24 cellular contexts compared by ENCODE assay signal in the genomic region with DNA sequence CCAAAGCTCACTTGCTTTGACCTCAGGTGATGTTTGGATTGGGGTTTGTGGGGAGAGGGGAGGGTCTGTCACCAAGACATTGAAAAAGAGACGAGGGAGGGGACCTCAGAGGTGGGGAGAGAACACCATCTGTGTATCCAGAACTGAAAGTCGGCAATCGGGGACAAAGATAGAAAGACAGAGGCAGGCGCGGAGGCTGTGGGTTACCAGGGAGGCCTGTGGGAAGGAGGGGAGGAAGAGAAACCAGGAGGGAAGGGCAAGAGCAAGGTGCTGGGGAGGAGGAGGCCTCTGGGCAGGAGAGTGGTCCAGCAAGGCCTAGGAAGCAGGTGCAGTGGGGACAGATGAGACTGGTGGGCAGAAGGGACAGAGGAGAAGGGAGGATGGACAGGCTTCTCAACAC.
"Had no signal": no experiment of that assay in that cellular context is flagged by ENCODE, and none has a peak within 500 bp of the region (broad histone marks: within the 10 kb centered on the region; RNA-seq: fewer than 3 reads in every experiment).

No MANE protein-coding gene starts in this region.

- DNase-seq: activated CD4-positive, alpha-beta memory T cell treated with anti-CD3 and anti-CD28 coated beads, Interleukin-2, amount 10 ng/mL, durations not matched to agents 7 days and 5 days; activated CD4-positive, alpha-beta T cell treated with anti-CD3 and anti-CD28 coated beads, Interleukin-2, amount 10 ng/mL, durations not matched to agents 24 days and 14 days; activated gamma-delta T cell; activated T-cell treated with anti-CD3 and anti-CD28 coated beads for 4 hours; central memory CD4-positive, alpha-beta T cell; dorsolateral prefrontal cortex; effector memory CD8-positive, alpha-beta T cell; left cardiac atrium; ovary; psoas muscle; right cardiac atrium; stimulated activated CD4-positive, alpha-beta T cell treated with anti-CD3 and anti-CD28 coated beads, Interleukin-4, amount 100 ng/mL, for 24 hours; substantia nigra; T-helper 2 cell; thyroid gland had no signal

- H3K4me1 ChIP-seq: esophagus muscularis mucosa, psoas muscle, thyroid gland had no signal

- H3K27ac ChIP-seq: dorsolateral prefrontal cortex, esophagus muscularis mucosa, neutrophil, ovary, psoas muscle, thyroid gland, VCaP had no signal

- H3K4me1 Mint-ChIP-seq: activated CD4-positive, alpha-beta T cell treated with anti-CD3 and anti-CD28 coated beads, Interleukin-2, amount 10 ng/mL, durations not matched to agents 24 days and 14 days; activated naive CD4-positive, alpha-beta T cell treated with anti-CD3 and anti-CD28 coated beads, Interleukin-2, amount 50 U/mL, for 24 hours; memory B cell had no signal

- H3K4me3 Mint-ChIP-seq: activated CD4-positive, alpha-beta memory T cell treated with anti-CD3 and anti-CD28 coated beads, Interleukin-2, amount 10 ng/mL, durations not matched to agents 7 days and 5 days; activated CD4-positive, alpha-beta T cell treated with anti-CD3 and anti-CD28 coated beads, Interleukin-2, amount 10 ng/mL, durations not matched to agents 24 days and 14 days; activated naive CD4-positive, alpha-beta T cell treated with anti-CD3 and anti-CD28 coated beads, Interleukin-2, amount 50 U/mL, for 24 hours; activated T-helper 1 cell treated with anti-CD3 and anti-CD28 coated beads, Interleukin-12 subunit alpha, Interleukin-12 subunit beta, Interleukin-2, Interleukin-4 antibody, amounts not matched to agents 30 ng/mL and 10 ng/mL and 1 ng/mL, durations not matched to agents 14 hours and 24 hours and 36 hours; effector memory CD8-positive, alpha-beta T cell; memory B cell; natural killer cell treated with Interleukin-12 subunit alpha and Interleukin-12 subunit beta and Interleukin-15 and Interleukin-18, amount 100 ng/mL, for 72 hours; stimulated activated naive CD8-positive, alpha-beta T cell treated with anti-CD3 and anti-CD28 coated beads, Interleukin-15, Interleukin-2, amounts not matched to agents 100 ng/mL and 50 ng/mL, for 24 hours had no signal

- H3K9me3 Mint-ChIP-seq: activated CD4-positive, alpha-beta memory T cell treated with anti-CD3 and anti-CD28 coated beads, Interleukin-2, amount 10 ng/mL, durations not matched to agents 7 days and 5 days; activated CD4-positive, alpha-beta T cell treated with anti-CD3 and anti-CD28 coated beads, Interleukin-2, amount 10 ng/mL, durations not matched to agents 24 days and 14 days; activated naive CD4-positive, alpha-beta T cell treated with anti-CD3 and anti-CD28 coated beads, Interleukin-2, amount 50 U/mL, for 24 hours; activated T-helper 1 cell treated with anti-CD3 and anti-CD28 coated beads, Interleukin-12 subunit alpha, Interleukin-12 subunit beta, Interleukin-2, Interleukin-4 antibody, amounts not matched to agents 30 ng/mL and 10 ng/mL and 1 ng/mL, durations not matched to agents 14 hours and 24 hours and 36 hours; effector memory CD8-positive, alpha-beta T cell; memory B cell; natural killer cell treated with Interleukin-12 subunit alpha and Interleukin-12 subunit beta and Interleukin-15 and Interleukin-18, amount 100 ng/mL, for 72 hours; stimulated activated naive CD8-positive, alpha-beta T cell treated with anti-CD3 and anti-CD28 coated beads, Interleukin-15, Interleukin-2, amounts not matched to agents 100 ng/mL and 50 ng/mL, for 24 hours had no signal

- H3K36me3 ChIP-seq: esophagus muscularis mucosa, neutrophil, ovary, thyroid gland had no signal

- H3K4me3 ChIP-seq: dorsolateral prefrontal cortex, esophagus muscularis mucosa, ovary, psoas muscle, thyroid gland had no signal

- ATAC-seq: activated CD4-positive, CD25-positive, alpha-beta regulatory T cell treated with anti-CD3 and anti-CD28 coated beads, Interleukin-2, amount 50 U/mL, for 24 hours; effector memory CD8-positive, alpha-beta T cell; left cardiac atrium; natural killer cell treated with Interleukin-12 subunit alpha and Interleukin-12 subunit beta and Interleukin-15 and Interleukin-18, amount 100 ng/mL, for 72 hours; psoas muscle; right cardiac atrium had no signal

- H3K27me3 ChIP-seq: esophagus muscularis mucosa, neutrophil, ovary, thyroid gland had no signal

- H3K27ac Mint-ChIP-seq: activated CD4-positive, alpha-beta memory T cell treated with anti-CD3 and anti-CD28 coated beads, Interleukin-2, amount 10 ng/mL, durations not matched to agents 7 days and 5 days; activated CD4-positive, alpha-beta T cell treated with anti-CD3 and anti-CD28 coated beads, Interleukin-2, amount 10 ng/mL, durations not matched to agents 24 days and 14 days; activated naive CD4-positive, alpha-beta T cell treated with anti-CD3 and anti-CD28 coated beads, Interleukin-2, amount 50 U/mL, for 24 hours; activated T-helper 1 cell treated with anti-CD3 and anti-CD28 coated beads, Interleukin-12 subunit alpha, Interleukin-12 subunit beta, Interleukin-2, Interleukin-4 antibody, amounts not matched to agents 30 ng/mL and 10 ng/mL and 1 ng/mL, durations not matched to agents 14 hours and 24 hours and 36 hours; effector memory CD8-positive, alpha-beta T cell; memory B cell; natural killer cell treated with Interleukin-12 subunit alpha and Interleukin-12 subunit beta and Interleukin-15 and Interleukin-18, amount 100 ng/mL, for 72 hours; stimulated activated naive CD8-positive, alpha-beta T cell treated with anti-CD3 and anti-CD28 coated beads, Interleukin-15, Interleukin-2, amounts not matched to agents 100 ng/mL and 50 ng/mL, for 24 hours had no signal

- H3K36me3 Mint-ChIP-seq: activated naive CD4-positive, alpha-beta T cell treated with anti-CD3 and anti-CD28 coated beads, Interleukin-2, amount 50 U/mL, for 24 hours; memory B cell; natural killer cell treated with Interleukin-12 subunit alpha and Interleukin-12 subunit beta and Interleukin-15 and Interleukin-18, amount 100 ng/mL, for 72 hours had no signal

- H3K9me3 ChIP-seq: neutrophil, ovary, thyroid gland had no signal
